23 cellular contexts compared by ENCODE assay signal in the genomic region with DNA sequence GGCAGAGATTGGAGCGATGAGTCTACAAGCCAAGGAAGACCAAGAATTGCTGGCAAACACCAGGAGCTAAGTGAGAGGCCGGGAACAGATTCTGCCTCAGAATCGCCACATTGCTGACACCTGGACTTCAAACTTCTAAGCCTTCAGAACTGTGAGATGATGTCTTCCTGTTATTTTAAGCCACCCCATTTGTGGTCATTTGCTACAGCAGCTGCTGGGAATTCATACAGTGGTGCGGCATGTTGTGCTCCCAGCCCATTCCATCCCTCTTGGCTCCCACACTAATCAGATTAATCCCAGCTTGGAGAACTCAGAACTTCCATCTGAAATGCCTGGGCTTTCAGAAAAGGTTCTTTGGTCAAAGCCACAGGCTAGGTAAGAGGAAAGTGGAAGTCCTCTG. TPM values are rescaled to one million over a fixed set of nuclear protein-coding genes. Genes with fewer than 3 reads are reported as not detected.
"Had no signal": no experiment of that assay in that cellular context is flagged by ENCODE, and none has a peak within 500 bp of the region (broad histone marks: within the 10 kb centered on the region; RNA-seq: fewer than 3 reads in every experiment).

No MANE protein-coding gene starts in this region.

- H3K9me3 ChIP-seq: SK-N-SH had no signal

- DNase-seq: IMR-90, Karpas-422, KG1, MM.1S, NCI-H1092 treated with DMSO at 0.1 percent for 48 hours, NCI-H1417, NCI-H1436 treated with DMSO at 0.1 percent for 48 hours, NCI-H1694, NCI-H187 treated with DMSO at 0.1 percent for 48 hours, NCI-H2029 treated with DMSO at 0.1 percent for 48 hours, NCI-H2171 treated with DMSO at 0.1 percent for 48 hours, NCI-H345, NCI-H446 treated with DMSO at 0.1 percent for 48 hours, NCI-H510A treated with DMSO at 0.1 percent for 48 hours, NCI-H526, Right ventricle myocardium superior, RPMI8226, SIG-M5, SK-N-SH, SW 1271 had no signal

RNA-seq across cellular contexts. Expression of a gene that starts 58.0 kb away (rescaled TPM):
- total RNA-seq: HT1080, IMR-90, M059J, Right ventricle myocardium superior, SK-MEL-5 had no signal
